Comparison of ENCODE assay signal across 7 cellular contexts in genomic region chr19:52734340-52734892, GRCh38. TPM values are rescaled to one million over a fixed set of nuclear protein-coding genes. Genes with fewer than 3 reads are reported as not detected.
DNase-seq lines count a peak whose midpoint lies in the region; ATAC-seq lines count a peak whose summit lies in the region.

No MANE protein-coding gene starts in this region.

- H3K27me3 ChIP-seq in iPS-15b (ENCODE audit: control insufficient read depth, insufficient read depth, low read length), result peaks cover 3% of the 10 kb centered on the region
- H3K27me3 ChIP-seq in skeletal muscle tissue (ENCODE audit: control insufficient read depth in 3 of 3, insufficient read depth in 3 of 3, low read length in 3 of 3), result no peaks in the 10 kb centered on the region

- peak overlapping the region; percentile 88 for H3K4me3 ChIP-seq in GM08714 (ENCODE audit: low read length)
- H3K4me3 ChIP-seq in iPS-15b (ENCODE audit: low read depth, low read length), result peak overlapping the region; percentile 96
- peak overlapping the region; percentile 88 to 94 (median 91) for H3K4me3 ChIP-seq in skeletal muscle tissue (ENCODE audit: low read length in 3 of 3)

- H3K27ac ChIP-seq in skeletal muscle tissue (ENCODE audit: low read depth, low read length), result peak overlapping the region; percentile 64

- H3K36me3 ChIP-seq in iPS-15b (ENCODE audit: control insufficient read depth, insufficient read depth, low read length), result no peaks in the 10 kb centered on the region
- no peaks in the 10 kb centered on the region for H3K36me3 ChIP-seq in skeletal muscle tissue (ENCODE audit: control insufficient read depth in 3 of 3, insufficient read depth in 3 of 3, low read length in 3 of 3)

- DNase-seq in HuH-7 (ENCODE audit: low spot score) (peak; percentile 18), anterior cingulate cortex (lab: John Stamatoyannopoulos, UW) (peak in 30 of 58 donors; percentile 8 to 65 (median 34)), mesenteric fat pad (ENCODE audit: low spot score) (no peak)

- peak; percentile 32 for ATAC-seq in GM21423 (IDR thresholded peaks at IDR 0.05; ENCODE audit: unreplicated experiment)

- no peaks in the 10 kb centered on the region for H3K4me1 ChIP-seq in iPS-15b (ENCODE audit: control insufficient read depth, insufficient read depth, low read length)
- peaks cover 12 to 15% (median 14%) of the 10 kb centered on the region in 3 donors for H3K4me1 ChIP-seq in skeletal muscle tissue (ENCODE audit: control insufficient read depth in 3 of 3, insufficient read depth in 3 of 3, low read length in 3 of 3)

- H3K9me3 ChIP-seq in iPS-15b (ENCODE audit: control insufficient read depth, insufficient read depth, low read length) (no peaks in the 10 kb centered on the region), skeletal muscle tissue (ENCODE audit: control insufficient read depth in 3 of 3, low read length in 3 of 3) (no peaks in the 10 kb centered on the region)

- H3K9ac ChIP-seq in iPS-15b (ENCODE audit: low read depth, low read length) (peak overlapping the region; percentile 87), skeletal muscle tissue (ENCODE audit: low read depth in 1 of 3, low read length in 3 of 3) (peak overlapping the region; percentile 89 to 91 (median 89))

RNA-seq across cellular contexts. Expression of gene ZNF611, which starts 0.4 kb away (rescaled TPM):
- 9.4 TPM for total RNA-seq in skeletal muscle tissue
- 23.1 TPM for total RNA-seq in mesenteric fat pad

RNA-seq across cellular contexts. Expression of gene ZNF600, which starts 52.2 kb away (rescaled TPM):
- total RNA-seq in skeletal muscle tissue (2.1 TPM), mesenteric fat pad (8.4 TPM)
